ENCODE assay signal across 1 cellular context in genomic region chr2:42673989-42674564, GRCh38.
TF ChIP-seq lines count a peak whose summit lies in the region.

No MANE protein-coding gene starts in this region.

TF ChIP-seq in GM12878, 131 proteins besides CTCF, POLR2A, EP300 and RAD21 (continued from another document):
- TF ChIP-seq POU2F2 (IDR thresholded peaks at IDR 0.05; ENCODE audit: borderline replicate concordance, low read depth, low read length) (no peak), MLLT1 (IDR thresholded peaks at IDR 0.05) (no peak), RAD51 (IDR thresholded peaks at IDR 0.05) (no peak), RUNX3 (IDR thresholded peaks at IDR 0.05; ENCODE audit: low read length) (no peak), YBX1 (IDR thresholded peaks at IDR 0.05) (no peak), ZBTB33 (IDR thresholded peaks at IDR 0.05) (no peak), CREB1 (IDR thresholded peaks at IDR 0.05; ENCODE audit: low read depth) (no peak), ZBED1 (IDR thresholded peaks at IDR 0.05; ENCODE audit: borderline replicate concordance) (no peak)
